In genomic region chr7:116588641-116589594, GRCh38 we compare ENCODE assay signal across 8 cellular contexts.
DNase-seq lines count a peak whose midpoint lies in the region; ATAC-seq and TF ChIP-seq lines count a peak whose summit lies in the region.

No MANE protein-coding gene starts in this region.

- H3K4me1 ChIP-seq in colonic mucosa = no peaks in the 10 kb centered on the region

- no peak overlapping the region for H3K4me3 Mint-ChIP-seq in activated CD4-positive, alpha-beta T cell treated with anti-CD3 and anti-CD28 coated beads, Interleukin-2, amount 10 ng/mL, durations not matched to agents 7 days and 5 days
- no peak overlapping the region for H3K4me3 Mint-ChIP-seq in memory B cell

- H3K9me3 ChIP-seq in colonic mucosa = no peaks in the 10 kb centered on the region

- peaks cover 33% of the 10 kb centered on the region for H3K4me1 Mint-ChIP-seq in activated CD4-positive, alpha-beta T cell treated with anti-CD3 and anti-CD28 coated beads, Interleukin-2, amount 10 ng/mL, durations not matched to agents 7 days and 5 days
- peaks cover 18% of the 10 kb centered on the region for H3K4me1 Mint-ChIP-seq in memory B cell

- no peaks in the 10 kb centered on the region for H3K27me3 ChIP-seq in colonic mucosa

- CTCF ChIA-PET in activated CD4-positive, alpha-beta T cell treated with anti-CD3 and anti-CD28 coated beads, Interleukin-2, amount 10 ng/mL, durations not matched to agents 7 days and 5 days (lab: Charles Lee) = interaction anchor here (0.5 to 1.1 kb wide), 4 partner anchors 147 to 432 kb away, joined by 3 to 6 read pairs (median 3); no protein-coding TSS in a partner anchor

- POLR2A ChIA-PET in activated CD4-positive, alpha-beta T cell treated with anti-CD3 and anti-CD28 coated beads, Interleukin-2, amount 10 ng/mL, durations not matched to agents 7 days and 5 days (lab: Charles Lee) = no interaction called here

- H3K27me3 Mint-ChIP-seq in activated CD4-positive, alpha-beta T cell treated with anti-CD3 and anti-CD28 coated beads, Interleukin-2, amount 10 ng/mL, durations not matched to agents 7 days and 5 days = peaks cover 22% of the 10 kb centered on the region
- peaks cover 10% of the 10 kb centered on the region for H3K27me3 Mint-ChIP-seq in memory B cell

- ATAC-seq in HG03432 (IDR thresholded peaks at IDR 0.05; ENCODE audit: unreplicated experiment) = peak; percentile 32
- peak; percentile 64 for ATAC-seq in memory B cell (ENCODE audit: low read depth)

- no peak overlapping the region for H3K27ac Mint-ChIP-seq in activated CD4-positive, alpha-beta T cell treated with anti-CD3 and anti-CD28 coated beads, Interleukin-2, amount 10 ng/mL, durations not matched to agents 7 days and 5 days
- H3K27ac Mint-ChIP-seq in memory B cell = no peak overlapping the region

- intact Hi-C loops in colonic mucosa (cut with DNase I) = loop anchor here (2.0 to 10.0 kb wide), 3 partner anchors 144 to 407 kb away; no protein-coding TSS in a partner anchor

- H3K36me3 Mint-ChIP-seq in activated CD4-positive, alpha-beta T cell treated with anti-CD3 and anti-CD28 coated beads, Interleukin-2, amount 10 ng/mL, durations not matched to agents 7 days and 5 days (ENCODE audit: low read depth) = no peaks in the 10 kb centered on the region
- H3K36me3 Mint-ChIP-seq in memory B cell = no peaks in the 10 kb centered on the region

- TF ChIP-seq CTCF in colonic mucosa (IDR thresholded peaks at IDR 0.05) = peak; percentile 73

- H3K36me3 ChIP-seq in colonic mucosa = no peaks in the 10 kb centered on the region

- DNase-seq in activated CD4-positive, alpha-beta T cell treated with anti-CD3 and anti-CD28 coated beads, Interleukin-2, amount 10 ng/mL, durations not matched to agents 7 days and 5 days = peak; percentile 23
- DNase-seq in activated CD4-positive, alpha-beta T cell treated with anti-CD3 and anti-CD28 coated beads for 48 hours = no peak
- DNase-seq in OCI-M1 (lab: John Stamatoyannopoulos, UW) (peak; percentile 64), colonic mucosa (no peak), memory B cell (ENCODE audit: low spot score in 2 of 2) (peak in 1 of 2 donors; percentile 44), ureter (ENCODE audit: low spot score) (no peak), cerebellar nuclear complex (lab: John Stamatoyannopoulos, UW) (no peak)

- no peak overlapping the region for H3K9ac ChIP-seq in colonic mucosa (ENCODE audit: low read depth in 2 of 2, low read length in 2 of 2)

- H3K4me3 ChIP-seq in colonic mucosa = no peak overlapping the region

- no peaks in the 10 kb centered on the region for H3K9me3 Mint-ChIP-seq in activated CD4-positive, alpha-beta T cell treated with anti-CD3 and anti-CD28 coated beads, Interleukin-2, amount 10 ng/mL, durations not matched to agents 7 days and 5 days
- no peaks in the 10 kb centered on the region for H3K9me3 Mint-ChIP-seq in memory B cell

- no peak overlapping the region for H3K27ac ChIP-seq in colonic mucosa

Comparison
In these comparisons a context has a peak if more than half of its experiments do, and no peak if none do; other contexts are left out.
1. DNase-seq: peak in activated CD4-positive, alpha-beta T cell treated with anti-CD3 and anti-CD28 coated beads, Interleukin-2, amount 10 ng/mL, durations not matched to agents 7 days and 5 days (single experiment) and OCI-M1 (single experiment); none in activated CD4-positive, alpha-beta T cell treated with anti-CD3 and anti-CD28 coated beads for 48 hours (single experiment), colonic mucosa (single experiment), ureter (single experiment) and cerebellar nuclear complex (0 of 2).